Comparison of ENCODE assay signal across 1 cellular context in the genomic region with DNA sequence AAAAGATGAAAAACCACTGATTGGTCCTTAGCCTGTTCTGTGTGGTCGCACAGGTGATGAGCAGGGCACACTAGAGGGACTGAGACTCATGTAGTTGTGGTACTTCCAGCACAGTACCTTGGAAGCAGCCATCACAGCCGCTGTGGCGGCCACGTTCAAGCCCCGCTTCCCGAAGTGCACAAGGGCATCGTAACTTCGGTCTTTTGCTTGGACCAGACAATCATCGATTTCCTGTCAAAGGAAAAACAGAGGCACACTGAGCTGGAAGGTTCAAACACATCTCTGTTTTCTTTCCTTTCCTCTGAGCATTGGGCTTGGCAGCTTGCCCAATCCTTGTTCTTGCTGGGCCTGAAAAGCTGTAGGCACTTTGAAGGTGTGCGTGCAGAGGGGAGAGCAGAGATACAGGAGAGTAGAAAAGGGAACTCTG.
A peak's percentile ranks its signal among the peaks of the same experiment; 100 is the strongest.
TF ChIP-seq lines count a peak whose summit lies in the region.

No MANE protein-coding gene starts in this region.

TF ChIP-seq in HepG2, 621 proteins besides CTCF, POLR2A, EP300 and RAD21 (continued from another document and continues in another):
- TF ChIP-seq, protein P1, sequence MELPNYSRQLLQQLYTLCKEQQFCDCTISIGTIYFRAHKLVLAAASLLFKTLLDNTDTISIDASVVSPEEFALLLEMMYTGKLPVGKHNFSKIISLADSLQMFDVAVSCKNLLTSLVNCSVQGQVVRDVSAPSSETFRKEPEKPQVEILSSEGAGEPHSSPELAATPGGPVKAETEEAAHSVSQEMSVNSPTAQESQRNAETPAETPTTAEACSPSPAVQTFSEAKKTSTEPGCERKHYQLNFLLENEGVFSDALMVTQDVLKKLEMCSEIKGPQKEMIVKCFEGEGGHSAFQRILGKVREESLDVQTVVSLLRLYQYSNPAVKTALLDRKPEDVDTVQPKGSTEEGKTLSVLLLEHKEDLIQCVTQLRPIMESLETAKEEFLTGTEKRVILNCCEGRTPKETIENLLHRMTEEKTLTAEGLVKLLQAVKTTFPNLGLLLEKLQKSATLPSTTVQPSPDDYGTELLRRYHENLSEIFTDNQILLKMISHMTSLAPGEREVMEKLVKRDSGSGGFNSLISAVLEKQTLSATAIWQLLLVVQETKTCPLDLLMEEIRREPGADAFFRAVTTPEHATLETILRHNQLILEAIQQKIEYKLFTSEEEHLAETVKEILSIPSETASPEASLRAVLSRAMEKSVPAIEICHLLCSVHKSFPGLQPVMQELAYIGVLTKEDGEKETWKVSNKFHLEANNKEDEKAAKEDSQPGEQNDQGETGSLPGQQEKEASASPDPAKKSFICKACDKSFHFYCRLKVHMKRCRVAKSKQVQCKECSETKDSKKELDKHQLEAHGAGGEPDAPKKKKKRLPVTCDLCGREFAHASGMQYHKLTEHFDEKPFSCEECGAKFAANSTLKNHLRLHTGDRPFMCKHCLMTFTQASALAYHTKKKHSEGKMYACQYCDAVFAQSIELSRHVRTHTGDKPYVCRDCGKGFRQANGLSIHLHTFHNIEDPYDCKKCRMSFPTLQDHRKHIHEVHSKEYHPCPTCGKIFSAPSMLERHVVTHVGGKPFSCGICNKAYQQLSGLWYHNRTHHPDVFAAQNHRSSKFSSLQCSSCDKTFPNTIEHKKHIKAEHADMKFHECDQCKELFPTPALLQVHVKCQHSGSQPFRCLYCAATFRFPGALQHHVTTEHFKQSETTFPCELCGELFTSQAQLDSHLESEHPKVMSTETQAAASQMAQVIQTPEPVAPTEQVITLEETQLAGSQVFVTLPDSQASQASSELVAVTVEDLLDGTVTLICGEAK (IDR thresholded peaks at IDR 0.05) = no peak
- TF ChIP-seq, protein P1 (CRISPR knock-in tag; IDR thresholded peaks at IDR 0.05) = no peak; the same call in 1 of the 2 replicates
- TF ChIP-seq SMC3 (IDR thresholded peaks at IDR 0.05; ENCODE audit: low read length) (no peak), ZNF138 (CRISPR knock-in tag; IDR thresholded peaks at IDR 0.05; ENCODE audit: low read depth) (no peak), FIP1L1 (IDR thresholded peaks at IDR 0.05; ENCODE audit: borderline replicate concordance, insufficient read depth, low read depth, low read length) (no peak), ZNF879 (CRISPR knock-in tag; IDR thresholded peaks at IDR 0.05) (no peak), NR3C1 (CRISPR knock-in tag; IDR thresholded peaks at IDR 0.05) (no peak), THAP11 (CRISPR knock-in tag; IDR thresholded peaks at IDR 0.05) (no peak), FOXJ3 (CRISPR knock-in tag; IDR thresholded peaks at IDR 0.05; ENCODE audit: borderline replicate concordance) (peak; percentile 79), MYC (CRISPR knock-in tag; IDR thresholded peaks at IDR 0.05; ENCODE audit: borderline replicate concordance) (peak; percentile 48; the same call in 1 of the 2 replicates), RBM22 (optimal IDR thresholded peaks at IDR 0.05; ENCODE audit: low read length) (no peak), ZNF136 (CRISPR knock-in tag; IDR thresholded peaks at IDR 0.05; ENCODE audit: low read depth) (peak; percentile 76; the same call in 1 of the 2 replicates), CBX5 (CRISPR knock-in tag; IDR thresholded peaks at IDR 0.05; ENCODE audit: borderline replicate concordance) (no peak; the same call in 1 of the 2 replicates), ZSCAN9 (CRISPR knock-in tag; IDR thresholded peaks at IDR 0.05; ENCODE audit: borderline replicate concordance) (no peak), CBX1 (IDR thresholded peaks at IDR 0.05; ENCODE audit: low read depth) (no peak), ZNF564 (CRISPR knock-in tag; IDR thresholded peaks at IDR 0.05) (no peak; the same call in 1 of the 2 replicates), ZNF382 (CRISPR knock-in tag; IDR thresholded peaks at IDR 0.05; ENCODE audit: borderline replicate concordance) (no peak), NFIB (CRISPR knock-in tag; IDR thresholded peaks at IDR 0.05; ENCODE audit: borderline replicate concordance) (no peak), TEAD2 (CRISPR knock-in tag; IDR thresholded peaks at IDR 0.05) (no peak), RFX1 (IDR thresholded peaks at IDR 0.05) (no peak), SATB2 (CRISPR knock-in tag; IDR thresholded peaks at IDR 0.05) (no peak), ZNF816 (CRISPR knock-in tag; IDR thresholded peaks at IDR 0.05; ENCODE audit: borderline replicate concordance) (no peak; the same call in 1 of the 2 replicates), ZFP41 (CRISPR knock-in tag; IDR thresholded peaks at IDR 0.05; ENCODE audit: borderline replicate concordance) (no peak), NFATC3 (CRISPR knock-in tag; IDR thresholded peaks at IDR 0.05) (no peak), MIER3 (CRISPR knock-in tag; IDR thresholded peaks at IDR 0.05; ENCODE audit: borderline replicate concordance) (peak; percentile 30; the same call in 1 of the 2 replicates), NR2F2 (IDR thresholded peaks at IDR 0.05; ENCODE audit: borderline replicate concordance, low read depth) (no peak), ZNF256 (CRISPR knock-in tag; conservative IDR thresholded peaks at IDR 0.05) (no peak), ARNT (IDR thresholded peaks at IDR 0.05) (no peak), CENPT (CRISPR knock-in tag; IDR thresholded peaks at IDR 0.05; ENCODE audit: low read depth) (no peak), ZFP62 (CRISPR knock-in tag; IDR thresholded peaks at IDR 0.05) (no peak), ELF3 (CRISPR knock-in tag; IDR thresholded peaks at IDR 0.05) (peak; percentile 72), SRSF4 (IDR thresholded peaks at IDR 0.05; ENCODE audit: low read depth, low read length, poor library complexity, severe bottlenecking) (no peak), YY1 (IDR thresholded peaks at IDR 0.05; ENCODE audit: insufficient read depth, insufficient replicate concordance, low read depth, low read length) (peak; percentile 84), FOXK2 (IDR thresholded peaks at IDR 0.05) (no peak), SIX4 (CRISPR knock-in tag; IDR thresholded peaks at IDR 0.05) (no peak), STAT5B (CRISPR knock-in tag; IDR thresholded peaks at IDR 0.05) (no peak), ZNF660 (CRISPR knock-in tag; IDR thresholded peaks at IDR 0.05; ENCODE audit: borderline replicate concordance, low read depth) (no peak), HNRNPK (IDR thresholded peaks at IDR 0.05; ENCODE audit: low read depth, low read length, poor library complexity, severe bottlenecking) (no peak)
- TF ChIP-seq, protein P2, sequence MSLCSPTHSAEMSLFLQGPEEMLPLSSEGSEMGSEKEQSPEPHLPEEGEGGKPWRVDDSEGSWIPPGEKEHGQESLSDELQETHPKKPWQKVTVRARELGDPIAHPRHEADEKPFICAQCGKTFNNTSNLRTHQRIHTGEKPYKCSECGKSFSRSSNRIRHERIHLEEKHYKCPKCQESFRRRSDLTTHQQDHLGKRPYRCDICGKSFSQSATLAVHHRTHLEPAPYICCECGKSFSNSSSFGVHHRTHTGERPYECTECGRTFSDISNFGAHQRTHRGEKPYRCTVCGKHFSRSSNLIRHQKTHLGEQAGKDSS (CRISPR knock-in tag; IDR thresholded peaks at IDR 0.05; ENCODE audit: borderline replicate concordance, low read depth) = peak; percentile 28; the same call in 1 of the 2 replicates
- TF ChIP-seq, protein P3, sequence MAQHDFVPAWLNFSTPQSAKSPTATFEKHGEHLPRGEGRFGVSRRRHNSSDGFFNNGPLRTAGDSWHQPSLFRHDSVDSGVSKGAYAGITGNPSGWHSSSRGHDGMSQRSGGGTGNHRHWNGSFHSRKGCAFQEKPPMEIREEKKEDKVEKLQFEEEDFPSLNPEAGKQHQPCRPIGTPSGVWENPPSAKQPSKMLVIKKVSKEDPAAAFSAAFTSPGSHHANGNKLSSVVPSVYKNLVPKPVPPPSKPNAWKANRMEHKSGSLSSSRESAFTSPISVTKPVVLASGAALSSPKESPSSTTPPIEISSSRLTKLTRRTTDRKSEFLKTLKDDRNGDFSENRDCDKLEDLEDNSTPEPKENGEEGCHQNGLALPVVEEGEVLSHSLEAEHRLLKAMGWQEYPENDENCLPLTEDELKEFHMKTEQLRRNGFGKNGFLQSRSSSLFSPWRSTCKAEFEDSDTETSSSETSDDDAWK (CRISPR knock-in tag; IDR thresholded peaks at IDR 0.05) = no peak
- TF ChIP-seq, protein P4, sequence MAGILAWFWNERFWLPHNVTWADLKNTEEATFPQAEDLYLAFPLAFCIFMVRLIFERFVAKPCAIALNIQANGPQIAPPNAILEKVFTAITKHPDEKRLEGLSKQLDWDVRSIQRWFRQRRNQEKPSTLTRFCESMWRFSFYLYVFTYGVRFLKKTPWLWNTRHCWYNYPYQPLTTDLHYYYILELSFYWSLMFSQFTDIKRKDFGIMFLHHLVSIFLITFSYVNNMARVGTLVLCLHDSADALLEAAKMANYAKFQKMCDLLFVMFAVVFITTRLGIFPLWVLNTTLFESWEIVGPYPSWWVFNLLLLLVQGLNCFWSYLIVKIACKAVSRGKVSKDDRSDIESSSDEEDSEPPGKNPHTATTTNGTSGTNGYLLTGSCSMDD (CRISPR knock-in tag; IDR thresholded peaks at IDR 0.05) = no peak
- TF ChIP-seq, protein P5, sequence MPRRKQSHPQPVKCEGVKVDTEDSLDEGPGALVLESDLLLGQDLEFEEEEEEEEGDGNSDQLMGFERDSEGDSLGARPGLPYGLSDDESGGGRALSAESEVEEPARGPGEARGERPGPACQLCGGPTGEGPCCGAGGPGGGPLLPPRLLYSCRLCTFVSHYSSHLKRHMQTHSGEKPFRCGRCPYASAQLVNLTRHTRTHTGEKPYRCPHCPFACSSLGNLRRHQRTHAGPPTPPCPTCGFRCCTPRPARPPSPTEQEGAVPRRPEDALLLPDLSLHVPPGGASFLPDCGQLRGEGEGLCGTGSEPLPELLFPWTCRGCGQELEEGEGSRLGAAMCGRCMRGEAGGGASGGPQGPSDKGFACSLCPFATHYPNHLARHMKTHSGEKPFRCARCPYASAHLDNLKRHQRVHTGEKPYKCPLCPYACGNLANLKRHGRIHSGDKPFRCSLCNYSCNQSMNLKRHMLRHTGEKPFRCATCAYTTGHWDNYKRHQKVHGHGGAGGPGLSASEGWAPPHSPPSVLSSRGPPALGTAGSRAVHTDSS (CRISPR knock-in tag; conservative IDR thresholded peaks at IDR 0.05) = no peak
- TF ChIP-seq, protein P6, sequence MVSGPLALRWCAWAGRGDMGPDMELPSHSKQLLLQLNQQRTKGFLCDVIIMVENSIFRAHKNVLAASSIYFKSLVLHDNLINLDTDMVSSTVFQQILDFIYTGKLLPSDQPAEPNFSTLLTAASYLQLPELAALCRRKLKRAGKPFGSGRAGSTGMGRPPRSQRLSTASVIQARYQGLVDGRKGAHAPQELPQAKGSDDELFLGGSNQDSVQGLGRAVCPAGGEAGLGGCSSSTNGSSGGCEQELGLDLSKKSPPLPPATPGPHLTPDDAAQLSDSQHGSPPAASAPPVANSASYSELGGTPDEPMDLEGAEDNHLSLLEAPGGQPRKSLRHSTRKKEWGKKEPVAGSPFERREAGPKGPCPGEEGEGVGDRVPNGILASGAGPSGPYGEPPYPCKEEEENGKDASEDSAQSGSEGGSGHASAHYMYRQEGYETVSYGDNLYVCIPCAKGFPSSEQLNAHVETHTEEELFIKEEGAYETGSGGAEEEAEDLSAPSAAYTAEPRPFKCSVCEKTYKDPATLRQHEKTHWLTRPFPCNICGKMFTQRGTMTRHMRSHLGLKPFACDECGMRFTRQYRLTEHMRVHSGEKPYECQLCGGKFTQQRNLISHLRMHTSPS (CRISPR knock-in tag; IDR thresholded peaks at IDR 0.05; ENCODE audit: low read depth) = no peak
- TF ChIP-seq, protein P7, sequence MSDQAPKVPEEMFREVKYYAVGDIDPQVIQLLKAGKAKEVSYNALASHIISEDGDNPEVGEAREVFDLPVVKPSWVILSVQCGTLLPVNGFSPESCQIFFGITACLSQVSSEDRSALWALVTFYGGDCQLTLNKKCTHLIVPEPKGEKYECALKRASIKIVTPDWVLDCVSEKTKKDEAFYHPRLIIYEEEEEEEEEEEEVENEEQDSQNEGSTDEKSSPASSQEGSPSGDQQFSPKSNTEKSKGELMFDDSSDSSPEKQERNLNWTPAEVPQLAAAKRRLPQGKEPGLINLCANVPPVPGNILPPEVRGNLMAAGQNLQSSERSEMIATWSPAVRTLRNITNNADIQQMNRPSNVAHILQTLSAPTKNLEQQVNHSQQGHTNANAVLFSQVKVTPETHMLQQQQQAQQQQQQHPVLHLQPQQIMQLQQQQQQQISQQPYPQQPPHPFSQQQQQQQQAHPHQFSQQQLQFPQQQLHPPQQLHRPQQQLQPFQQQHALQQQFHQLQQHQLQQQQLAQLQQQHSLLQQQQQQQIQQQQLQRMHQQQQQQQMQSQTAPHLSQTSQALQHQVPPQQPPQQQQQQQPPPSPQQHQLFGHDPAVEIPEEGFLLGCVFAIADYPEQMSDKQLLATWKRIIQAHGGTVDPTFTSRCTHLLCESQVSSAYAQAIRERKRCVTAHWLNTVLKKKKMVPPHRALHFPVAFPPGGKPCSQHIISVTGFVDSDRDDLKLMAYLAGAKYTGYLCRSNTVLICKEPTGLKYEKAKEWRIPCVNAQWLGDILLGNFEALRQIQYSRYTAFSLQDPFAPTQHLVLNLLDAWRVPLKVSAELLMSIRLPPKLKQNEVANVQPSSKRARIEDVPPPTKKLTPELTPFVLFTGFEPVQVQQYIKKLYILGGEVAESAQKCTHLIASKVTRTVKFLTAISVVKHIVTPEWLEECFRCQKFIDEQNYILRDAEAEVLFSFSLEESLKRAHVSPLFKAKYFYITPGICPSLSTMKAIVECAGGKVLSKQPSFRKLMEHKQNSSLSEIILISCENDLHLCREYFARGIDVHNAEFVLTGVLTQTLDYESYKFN (CRISPR knock-in tag; conservative IDR thresholded peaks at IDR 0.05) = peak; percentile 91
